11 cellular contexts compared by ENCODE assay signal in genomic region chr1:27655151-27655929, GRCh38. TPM values are rescaled to one million over a fixed set of nuclear protein-coding genes. Genes with fewer than 3 reads are reported as not detected.
DNase-seq lines count a peak whose midpoint lies in the region; ATAC-seq, FAIRE-seq and TF ChIP-seq lines count a peak whose summit lies in the region.
"Had no signal": no experiment of that assay in that cellular context is flagged by ENCODE, and none has a peak within 500 bp of the region (broad histone marks: within the 10 kb centered on the region; RNA-seq: fewer than 3 reads in every experiment).

No MANE protein-coding gene starts in this region.

- POLR2A ChIA-PET in GM12878 (lab: Charles Lee) = interaction anchor here (1.1 to 4.7 kb wide), 5 partner anchors 11 to 46 kb away, joined by 6 to 89 read pairs (median 31); partner anchors contain the start of gene FGR

- RAD21 ChIA-PET in GM12878 (lab: Charles Lee; ENCODE audit: unreplicated experiment) = interaction anchor here (0.7 to 2.6 kb wide), 6 partner anchors 15 to 44 kb away, joined by 3 to 10 read pairs (median 4); no protein-coding TSS in a partner anchor

- SMC1A ChIA-PET in GM12878 (lab: Charles Lee; ENCODE audit: uncharacterized antibody, unreplicated experiment) = interaction anchor here (1.2 to 4.7 kb wide), 3 partner anchors 27 to 46 kb away, joined by 3 to 66 read pairs (median 38); no protein-coding TSS in a partner anchor

- no peak for TF ChIP-seq POLR2A in GM12878 (IDR thresholded peaks at IDR 0.05; ENCODE audit: low read depth, low read length)

- no peaks in the 10 kb centered on the region for H3K9me3 ChIP-seq in BLaER1 treated with 17β-estradiol and CSF1 and Interleukin-3, amounts not matched to agents 10 nM and 100 nM (replicated peaks in 1 of 11)
- no peaks in the 10 kb centered on the region for H3K9me3 ChIP-seq in GM12878 (replicated peaks; ENCODE audit: control insufficient read depth, insufficient read depth, low read length)
- H3K9me3 ChIP-seq: mucosa of descending colon had no signal

- no peaks in the 10 kb centered on the region for H3K36me3 ChIP-seq in BLaER1 treated with 17β-estradiol and CSF1 and Interleukin-3, amounts not matched to agents 10 nM and 100 nM
- no peaks in the 10 kb centered on the region for H3K36me3 ChIP-seq in GM12878 (ENCODE audit: control insufficient read depth in 2 of 2, insufficient read depth in 2 of 2, low read length in 1 of 2)

- intact Hi-C loops in GM12878 (cut with micrococcal nuclease; ENCODE audit: unreplicated experiment) = no loop called here

- no peak overlapping the region for H3K4me3 ChIP-seq in BLaER1 treated with 17β-estradiol and CSF1 and Interleukin-3, amounts not matched to agents 10 nM and 100 nM
- H3K4me3 ChIP-seq in GM12878 = no peak overlapping the region
- H3K4me3 ChIP-seq: mucosa of descending colon had no signal

- TF ChIP-seq RAD21 in GM12878 (IDR thresholded peaks at IDR 0.05; ENCODE audit: insufficient read depth, low read depth, low read length) = no peak

- no peak overlapping the region; the same call in 1 of the 2 replicates for H2AFZ ChIP-seq in GM12878 (ENCODE audit: control insufficient read depth, low read depth, low read length)

- H4K20me1 ChIP-seq in BLaER1 treated with 17β-estradiol and CSF1 and Interleukin-3, amounts not matched to agents 10 nM and 100 nM = no peaks in the 10 kb centered on the region
- H4K20me1 ChIP-seq in GM12878 (ENCODE audit: control insufficient read depth, insufficient read depth) = no peaks in the 10 kb centered on the region

- DNase-seq in HFFc6 = no peak
- no peak for DNase-seq in GM12878 (ENCODE audit: low read depth, low spot score)
- DNase-seq in naive B cell = no peak
- DNase-seq in AML-193 (lab: John Stamatoyannopoulos, UW) = no peak
- DNase-seq in NCI-H2227 (lab: John Stamatoyannopoulos, UW; ENCODE audit: unreplicated experiment) = no peak
- DNase-seq in germinal center (ENCODE audit: low spot score) = no peak
- DNase-seq in activated T-cell treated with anti-CD3 and anti-CD28 coated beads, Interleukin-2, amount 50 U/mL, for 4 hours = no peak
- DNase-seq: activated CD4-positive, CD25-positive, alpha-beta regulatory T cell treated with anti-CD3 and anti-CD28 coated beads, Interleukin-2, amount 50 U/mL, for 72 hours; stimulated activated CD4-positive, alpha-beta T cell treated with anti-CD3 and anti-CD28 coated beads, Interleukin-2, amount 100 ng/mL, for 48 hours had no signal

- no peaks in the 10 kb centered on the region for H3K27me3 ChIP-seq in BLaER1 treated with 17β-estradiol and CSF1 and Interleukin-3, amounts not matched to agents 10 nM and 100 nM
- no peaks in the 10 kb centered on the region for H3K27me3 ChIP-seq in GM12878 (replicated peaks in 1 of 2; ENCODE audit: control insufficient read depth in 2 of 2, insufficient read depth in 2 of 2, low read length in 1 of 2)

- no peaks in the 10 kb centered on the region for H3K79me2 ChIP-seq in GM12878 (ENCODE audit: control insufficient read depth, insufficient read depth, low read length)

- 71% methylated on average over 11 of the region's 11 CpGs for WGBS in GM12878 (ENCODE audit: insufficient coverage, insufficient replicate concordance, low lambda C conversion rate, missing lambda C conversion rate)

- H3K36me3 Mint-ChIP-seq in HFFc6 (ENCODE audit: low read depth) = no peaks in the 10 kb centered on the region
- H3K36me3 Mint-ChIP-seq in naive B cell = no peaks in the 10 kb centered on the region
- H3K36me3 Mint-ChIP-seq in activated T-cell treated with anti-CD3 and anti-CD28 coated beads, Interleukin-2, amount 50 U/mL, for 4 hours (ENCODE audit: insufficient read depth) = no peaks in the 10 kb centered on the region

- H3K4me3 Mint-ChIP-seq in HFFc6 (no peak overlapping the region), naive B cell (no peak overlapping the region)
- no peak overlapping the region for H3K4me3 Mint-ChIP-seq in activated T-cell treated with anti-CD3 and anti-CD28 coated beads, Interleukin-2, amount 50 U/mL, for 4 hours

- BruUV-seq in GM12878 (replicated peaks; lab: Mats Ljungman, UMichigan) = no TSS peak

- peak overlapping the region in 7 of 11 experiments; percentile 5 to 53 (median 28); a peak in 8 of 22 replicates for H3K9ac ChIP-seq in BLaER1 treated with 17β-estradiol and CSF1 and Interleukin-3, amounts not matched to agents 10 nM and 100 nM
- peak overlapping the region; percentile 35; the same call in 1 of the 2 replicates for H3K9ac ChIP-seq in GM12878 (ENCODE audit: control insufficient read depth, insufficient read depth, low read length)

- peak overlapping the region in 7 of 11 experiments; percentile 46 to 66 (median 54); a peak in 14 of 22 replicates for H3K27ac ChIP-seq in BLaER1 treated with 17β-estradiol and CSF1 and Interleukin-3, amounts not matched to agents 10 nM and 100 nM
- peak overlapping the region; percentile 52 for H3K27ac ChIP-seq in GM12878 (ENCODE audit: control insufficient read depth, insufficient read depth)

- H3K27me3 Mint-ChIP-seq in HFFc6 (ENCODE audit: insufficient read depth) (no peaks in the 10 kb centered on the region; the same call in 1 of the 2 replicates), naive B cell (no peaks in the 10 kb centered on the region)
- H3K27me3 Mint-ChIP-seq in activated T-cell treated with anti-CD3 and anti-CD28 coated beads, Interleukin-2, amount 50 U/mL, for 4 hours (ENCODE audit: low read depth) = no peaks in the 10 kb centered on the region

- TF ChIP-seq CTCF in HFFc6 (IDR thresholded peaks at IDR 0.05) (no peak), GM12878 (IDR thresholded peaks at IDR 0.05 in 2 of 3, conservative IDR thresholded peaks at IDR 0.05 in 1 of 3; ENCODE audit: control insufficient read depth in 2 of 3, extremely low read depth in 1 of 3, insufficient read depth in 1 of 3, low read depth in 3 of 3, low read length in 3 of 3) (no peak)

- H3K9me3 Mint-ChIP-seq in HFFc6 = no peaks in the 10 kb centered on the region
- no peaks in the 10 kb centered on the region for H3K9me3 Mint-ChIP-seq in naive B cell
- H3K9me3 Mint-ChIP-seq in activated T-cell treated with anti-CD3 and anti-CD28 coated beads, Interleukin-2, amount 50 U/mL, for 4 hours = no peaks in the 10 kb centered on the region

- H3K4me1 Mint-ChIP-seq in HFFc6 (ENCODE audit: low read depth) (peaks cover 58% of the 10 kb centered on the region), naive B cell (peaks cover 33 to 40% (median 39%) of the 10 kb centered on the region in 3 donors)
- H3K4me1 Mint-ChIP-seq in activated T-cell treated with anti-CD3 and anti-CD28 coated beads, Interleukin-2, amount 50 U/mL, for 4 hours (ENCODE audit: low read depth) = peaks cover 20% of the 10 kb centered on the region

- no peak for FAIRE-seq in GM12878 (lab: Jason Lieb, UNC)

- CTCF ChIA-PET in GM12878 (lab: Yijun Ruan, JAX) = interaction anchor here (0.8 to 4.5 kb wide), 6 partner anchors 13 to 263 kb away, joined by 3 to 35 read pairs (median 16); partner anchors contain the start of gene GPR3

- TF ChIP-seq EP300 in GM12878 (IDR thresholded peaks at IDR 0.05; ENCODE audit: borderline replicate concordance in 1 of 2, control insufficient read depth in 1 of 2, low read depth in 2 of 2, low read length in 2 of 2) = no peak

- H3K27ac Mint-ChIP-seq in HFFc6 (peak overlapping the region; percentile 70), naive B cell (peak overlapping the region in 5 of 6 donors; percentile 4 to 79 (median 57))

- ATAC-seq in GM12878 = no peak
- ATAC-seq in naive B cell (ENCODE audit: low read depth in 2 of 2) = no peak
- ATAC-seq in activated T-cell treated with anti-CD3 and anti-CD28 coated beads, Interleukin-2, amount 50 U/mL, for 4 hours = no peak
- ATAC-seq: mucosa of descending colon had no signal

- in situ Hi-C loops in GM12878 (cut with MboI) = no loop called here

- H3K4me2 ChIP-seq in BLaER1 treated with 17β-estradiol and CSF1 and Interleukin-3, amounts not matched to agents 10 nM and 100 nM = peak overlapping the region; percentile 37 to 79 (median 60)
- H3K4me2 ChIP-seq in GM12878 (ENCODE audit: control insufficient read depth, insufficient read depth) = no peak overlapping the region; the same call in 1 of the 2 replicates

- H3K4me1 ChIP-seq in BLaER1 treated with 17β-estradiol and CSF1 and Interleukin-3, amounts not matched to agents 10 nM and 100 nM = peaks cover 61 to 86% (median 74%) of the 10 kb centered on the region in 10 experiments
- peaks cover 58% of the 10 kb centered on the region for H3K4me1 ChIP-seq in GM12878 (ENCODE audit: control insufficient read depth, insufficient read depth, low read length)

RNA-seq across cellular contexts. Expression of gene IFI6, which starts 16.7 kb away (rescaled TPM):
- 10 to 100 TPM; 16.7 to 23.8 (median 20.5) TPM for total RNA-seq in HFFc6 (2021; fragmentation: NEBNext Ultra II Directional; extraction: Animal tissue kit (Norgen Biotek cat#: 25700))
- 20.9 and 21.2 TPM in 2 replicates for total RNA-seq in GM12878 (2013; cell fraction: nucleolus; rRNA removed)
- 79.4 and 89.5 TPM in 2 replicates for total RNA-seq in GM12878 (2014; rRNA removed)
- total RNA-seq in GM12878 (2014; rRNA removed; fragmentation: Illumina TruSeq; extraction: Trizol) = 30.1 and 35.1 TPM in 2 replicates
- total RNA-seq in GM12878 (2021) = 70.3 and 81.4 TPM in 2 replicates
- 41.1 TPM for polyA plus RNA-seq in GM12878 (2011; ENCODE audit: low read depth)
- 81.1 and 113 TPM in 2 replicates for polyA plus RNA-seq in GM12878 (2011; rRNA removed)
- polyA plus RNA-seq in GM12878 (2011; cell fraction: cytosol; rRNA removed) = 134 and 138 TPM in 2 replicates
- polyA plus RNA-seq in GM12878 (2011; cell fraction: nucleus; rRNA removed) = 40.8 and 41.8 TPM in 2 replicates
- polyA plus RNA-seq in GM12878 (2012) = 76.1 and 123 TPM in 2 replicates
- 36.6 and 41.3 TPM in 2 replicates for polyA plus RNA-seq in GM12878 (2014; fragmentation: Illumina TruSeq; extraction: Trizol)
- polyA plus RNA-seq in GM12878 (2014; fragmentation: Nextera tagmentation; extraction: Ambion mirVana) = 10 to 100 TPM in 1 of 2 experiments, 1 to 10 TPM in 1; 5.6 to 21.0 TPM
- polyA plus RNA-seq in GM12878 (2014; rRNA removed) = 63.9 and 67.7 TPM in 2 replicates
- polyA plus RNA-seq in GM12878 (2016; fragmentation: Nextera tagmentation; extraction: Ambion mirVana) = 100 to 1,000 TPM in 1 of 2 experiments, 10 to 100 TPM in 1; 97.0 to 123 TPM
- 19.2 and 36.0 TPM in 2 replicates for polyA minus RNA-seq in GM12878 (2011; rRNA and poly(A)+ RNA removed)
- polyA minus RNA-seq in GM12878 (2011; cell fraction: cytosol; rRNA and poly(A)+ RNA removed) = 26.6 and 31.1 TPM in 2 replicates
- polyA minus RNA-seq in GM12878 (2011; cell fraction: nucleus; rRNA and poly(A)+ RNA removed) = 6.8 and 7.5 TPM in 2 replicates
- polyA plus RNA-seq in naive B cell (ENCODE audit: low read depth in 6 of 6) = 10 to 100 TPM; 27.6 to 65.1 (median 52.8) TPM
- total RNA-seq in activated T-cell treated with anti-CD3 and anti-CD28 coated beads, Interleukin-2, amount 50 U/mL, for 4 hours = 10 to 100 TPM in 2 of 3 donors, 1 to 10 TPM in 1; 9.1 to 18.9 (median 15.4) TPM

RNA-seq across cellular contexts. Expression of gene FGR, which starts 20.4 kb away (rescaled TPM):
- total RNA-seq in HFFc6 (2021; fragmentation: NEBNext Ultra II Directional; extraction: Animal tissue kit (Norgen Biotek cat#: 25700)) = not detected
- 199 and 205 TPM in 2 replicates for total RNA-seq in GM12878 (2013; cell fraction: nucleolus; rRNA removed)
- 97.3 and 105 TPM in 2 replicates for total RNA-seq in GM12878 (2014; rRNA removed)
- 53.3 and 54.3 TPM in 2 replicates for total RNA-seq in GM12878 (2014; rRNA removed; fragmentation: Illumina TruSeq; extraction: Trizol)
- total RNA-seq in GM12878 (2021) = 80.2 and 83.8 TPM in 2 replicates
- 34.5 TPM for polyA plus RNA-seq in GM12878 (2011; ENCODE audit: low read depth)
- polyA plus RNA-seq in GM12878 (2011; rRNA removed) = 129 and 193 TPM in 2 replicates
- polyA plus RNA-seq in GM12878 (2011; cell fraction: cytosol; rRNA removed) = 212 and 255 TPM in 2 replicates
- 826 and 1,005 TPM in 2 replicates for polyA plus RNA-seq in GM12878 (2011; cell fraction: nucleus; rRNA removed)
- polyA plus RNA-seq in GM12878 (2012) = 59.3 and 73.9 TPM in 2 replicates
- polyA plus RNA-seq in GM12878 (2014; fragmentation: Illumina TruSeq; extraction: Trizol) = 59.5 and 80.8 TPM in 2 replicates
- polyA plus RNA-seq in GM12878 (2014; fragmentation: Nextera tagmentation; extraction: Ambion mirVana) = 10 to 100 TPM; 10.9 to 13.1 TPM
- 108 and 127 TPM in 2 replicates for polyA plus RNA-seq in GM12878 (2014; rRNA removed)
- 10 to 100 TPM; 60.1 to 68.6 TPM for polyA plus RNA-seq in GM12878 (2016; fragmentation: Nextera tagmentation; extraction: Ambion mirVana)
- polyA minus RNA-seq in GM12878 (2011; rRNA and poly(A)+ RNA removed) = 91.0 and 144 TPM in 2 replicates
- polyA minus RNA-seq in GM12878 (2011; cell fraction: cytosol; rRNA and poly(A)+ RNA removed) = 35.3 and 38.5 TPM in 2 replicates
- polyA minus RNA-seq in GM12878 (2011; cell fraction: nucleus; rRNA and poly(A)+ RNA removed) = 102 and 127 TPM in 2 replicates
- 100 to 1,000 TPM; 106 to 197 (median 132) TPM for polyA plus RNA-seq in naive B cell (ENCODE audit: low read depth in 6 of 6)
- total RNA-seq in activated T-cell treated with anti-CD3 and anti-CD28 coated beads, Interleukin-2, amount 50 U/mL, for 4 hours = under 1 TPM; 0.08 to 0.65 (median 0.61) TPM

RNA-seq across cellular contexts. Expression of gene AHDC1, which starts 51.4 kb away (rescaled TPM):
- total RNA-seq in HFFc6 (2021; fragmentation: NEBNext Ultra II Directional; extraction: Animal tissue kit (Norgen Biotek cat#: 25700)) = 10 to 100 TPM; 30.7 to 53.2 (median 34.7) TPM
- 19.7 and 22.3 TPM in 2 replicates for total RNA-seq in GM12878 (2013; cell fraction: nucleolus; rRNA removed)
- 1.1 and 2.0 TPM in 2 replicates for total RNA-seq in GM12878 (2014; rRNA removed)
- total RNA-seq in GM12878 (2014; rRNA removed; fragmentation: Illumina TruSeq; extraction: Trizol) = 0.85 and 1.1 TPM in 2 replicates
- 10.6 and 13.0 TPM in 2 replicates for total RNA-seq in GM12878 (2021)
- 2.3 TPM for polyA plus RNA-seq in GM12878 (2011; ENCODE audit: low read depth)
- 1.1 and 1.2 TPM in 2 replicates for polyA plus RNA-seq in GM12878 (2011; rRNA removed)
- 1.3 and 1.6 TPM in 2 replicates for polyA plus RNA-seq in GM12878 (2011; cell fraction: cytosol; rRNA removed)
- polyA plus RNA-seq in GM12878 (2011; cell fraction: nucleus; rRNA removed) = 7.1 and 10.9 TPM in 2 replicates
- 4.1 and 6.0 TPM in 2 replicates for polyA plus RNA-seq in GM12878 (2012)
- polyA plus RNA-seq in GM12878 (2014; fragmentation: Illumina TruSeq; extraction: Trizol) = 1.3 and 1.9 TPM in 2 replicates
- under 1 TPM; 0.21 to 0.26 TPM for polyA plus RNA-seq in GM12878 (2014; fragmentation: Nextera tagmentation; extraction: Ambion mirVana)
- 5.3 and 7.4 TPM in 2 replicates for polyA plus RNA-seq in GM12878 (2014; rRNA removed)
- 1 to 10 TPM; 1.4 to 2.0 TPM for polyA plus RNA-seq in GM12878 (2016; fragmentation: Nextera tagmentation; extraction: Ambion mirVana)
- polyA minus RNA-seq in GM12878 (2011; rRNA and poly(A)+ RNA removed) = 2.3 and 2.4 TPM in 2 replicates
- 2.8 and 4.8 TPM in 2 replicates for polyA minus RNA-seq in GM12878 (2011; cell fraction: cytosol; rRNA and poly(A)+ RNA removed)
- 3.5 and 4.5 TPM in 2 replicates for polyA minus RNA-seq in GM12878 (2011; cell fraction: nucleus; rRNA and poly(A)+ RNA removed)
- 1 to 10 TPM in 3 of 6 donors, under 1 TPM in 3; 0.15 to 2.3 (median 0.91) TPM for polyA plus RNA-seq in naive B cell (ENCODE audit: low read depth in 6 of 6)
- total RNA-seq in activated T-cell treated with anti-CD3 and anti-CD28 coated beads, Interleukin-2, amount 50 U/mL, for 4 hours = 1 to 10 TPM; 7.6 to 9.4 (median 8.6) TPM

Comparison
In these comparisons a context has a peak if more than half of its experiments do, and no peak if none do; other contexts are left out.
1. RNA of gene FGR, which starts 20.4 kb away (total RNA-seq): 53.3 to 205 TPM in GM12878; 0.08 to 0.65 TPM in activated T-cell treated with anti-CD3 and anti-CD28 coated beads, Interleukin-2, amount 50 U/mL, for 4 hours and not detected in HFFc6; every median in the first group is over 10 times any median in the second.